In the genomic region with DNA sequence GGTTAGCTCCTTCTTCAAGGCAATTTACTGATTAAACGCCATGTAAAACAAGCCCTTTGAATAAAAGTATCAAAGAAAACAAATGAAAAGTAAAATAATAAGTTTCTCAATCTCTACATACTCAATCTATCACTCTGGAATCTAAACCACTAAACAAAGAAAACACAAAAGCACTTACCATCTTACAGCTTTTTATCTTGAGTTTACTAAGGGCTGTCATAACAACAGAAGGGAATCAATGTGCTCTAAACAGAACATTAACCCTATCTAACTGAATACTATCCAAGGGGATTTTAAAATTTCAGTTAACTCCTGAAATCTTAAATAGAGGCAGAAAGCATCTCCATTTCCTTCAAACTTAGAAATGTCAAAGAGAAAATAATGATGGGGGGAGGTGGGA, we compare ENCODE assay signal across 16 cellular contexts. TPM values are rescaled to one million over a fixed set of nuclear protein-coding genes. Genes with fewer than 3 reads are reported as not detected.
A peak's percentile ranks its signal among the peaks of the same experiment; 100 is the strongest.
DNase-seq lines count a peak whose midpoint lies in the region; ATAC-seq and TF ChIP-seq lines count a peak whose summit lies in the region.
"Had no signal": no experiment of that assay in that cellular context is flagged by ENCODE, and none has a peak within 500 bp of the region (broad histone marks: within the 10 kb centered on the region; RNA-seq: fewer than 3 reads in every experiment).

No MANE protein-coding gene starts in this region.

- peak overlapping the region; percentile 76 for H3K4me2 ChIP-seq in skeletal muscle satellite cell (ENCODE audit: low read length)

- no peaks in the 10 kb centered on the region for H3K27me3 ChIP-seq in RWPE2 (ENCODE audit: insufficient read depth, poor library complexity, severe bottlenecking)
- H3K27me3 ChIP-seq in skeletal muscle satellite cell (ENCODE audit: control insufficient read depth, insufficient read depth, low read length), result no peaks in the 10 kb centered on the region
- H3K27me3 ChIP-seq: pancreas had no signal

- peak overlapping the region; percentile 91 for H3K9ac ChIP-seq in skeletal muscle satellite cell (ENCODE audit: low read depth, low read length)

- no peaks in the 10 kb centered on the region for H3K9me3 Mint-ChIP-seq in activated naive CD8-positive, alpha-beta T cell (ENCODE audit: low read depth)
- H3K9me3 Mint-ChIP-seq in activated naive CD8-positive, alpha-beta T cell treated with anti-CD3 and anti-CD28 coated beads, Interleukin-2, amount 50 U/mL, for 24 hours, result no peaks in the 10 kb centered on the region
- no peaks in the 10 kb centered on the region for H3K9me3 Mint-ChIP-seq in endothelial cell (ENCODE audit: unreplicated experiment)
- H3K9me3 Mint-ChIP-seq: activated B cell treated with CpG ODN at 0.5 μM for 24 hours; CD8-positive, alpha-beta T cell had no signal

- TF ChIP-seq CTCF in RWPE2 (IDR thresholded peaks at IDR 0.05; ENCODE audit: poor library complexity, severe bottlenecking) (no peak), endothelial cell (IDR thresholded peaks at IDR 0.05; ENCODE audit: unreplicated experiment) (no peak)

- peak overlapping the region; percentile 4 for H3K4me3 ChIP-seq in RWPE2 (ENCODE audit: severe bottlenecking)
- peak overlapping the region; percentile 18 for H3K4me3 ChIP-seq in skeletal muscle satellite cell (ENCODE audit: low read length)
- H3K4me3 ChIP-seq: pancreas had no signal

- no peak for ATAC-seq in activated naive CD8-positive, alpha-beta T cell treated with anti-CD3 and anti-CD28 coated beads, Interleukin-2, amount 50 U/mL, for 24 hours
- no peak for ATAC-seq in RWPE2 (ENCODE audit: low read depth)
- ATAC-seq in GM21381 (IDR thresholded peaks at IDR 0.05; ENCODE audit: unreplicated experiment), result no peak
- ATAC-seq: CD8-positive, alpha-beta T cell; esophagus mucosa; left cardiac atrium; pancreas had no signal

- H3K27ac ChIP-seq in RWPE2 (ENCODE audit: poor library complexity, severe bottlenecking), result peak overlapping the region; percentile 93
- H3K27ac ChIP-seq: pancreas had no signal

- H3K36me3 ChIP-seq in RWPE2 (ENCODE audit: low read depth), result peaks cover 46% of the 10 kb centered on the region
- H3K36me3 ChIP-seq in skeletal muscle satellite cell (ENCODE audit: insufficient read depth, low read length), result no peaks in the 10 kb centered on the region
- H3K36me3 ChIP-seq: pancreas had no signal

- H3K9me3 ChIP-seq in RWPE2 (ENCODE audit: severe bottlenecking), result no peaks in the 10 kb centered on the region
- H3K9me3 ChIP-seq in skeletal muscle satellite cell (replicated peaks; ENCODE audit: low read length), result no peaks in the 10 kb centered on the region
- H3K9me3 ChIP-seq: pancreas had no signal

- DNase-seq in activated naive CD8-positive, alpha-beta T cell treated with anti-CD3 and anti-CD28 coated beads, Interleukin-2, amount 50 U/mL, for 24 hours, result no peak
- DNase-seq in RWPE2 (ENCODE audit: low spot score), result no peak
- DNase-seq in endothelial cell (ENCODE audit: low spot score), result no peak
- no peak for DNase-seq in hippocampal formation (lab: John Stamatoyannopoulos, UW)
- no peak for DNase-seq in COR-L47 (lab: John Stamatoyannopoulos, UW)
- DNase-seq: activated B cell treated with CpG ODN at 0.5 μM for 24 hours; amniotic stem cell; CD8-positive, alpha-beta T cell; left cardiac atrium; OCI-M1; pancreas; trophoblast cell had no signal

- no peaks in the 10 kb centered on the region for H3K36me3 Mint-ChIP-seq in activated naive CD8-positive, alpha-beta T cell
- H3K36me3 Mint-ChIP-seq in activated naive CD8-positive, alpha-beta T cell treated with anti-CD3 and anti-CD28 coated beads, Interleukin-2, amount 50 U/mL, for 24 hours (ENCODE audit: low read depth), result peaks cover 5% of the 10 kb centered on the region
- no peaks in the 10 kb centered on the region for H3K36me3 Mint-ChIP-seq in endothelial cell (ENCODE audit: low read depth, unreplicated experiment)

- H3K27ac Mint-ChIP-seq in activated naive CD8-positive, alpha-beta T cell, result no peak overlapping the region
- no peak overlapping the region for H3K27ac Mint-ChIP-seq in activated naive CD8-positive, alpha-beta T cell treated with anti-CD3 and anti-CD28 coated beads, Interleukin-2, amount 50 U/mL, for 24 hours
- H3K27ac Mint-ChIP-seq in endothelial cell (ENCODE audit: unreplicated experiment), result peak overlapping the region; percentile 32
- H3K27ac Mint-ChIP-seq: activated B cell treated with CpG ODN at 0.5 μM for 24 hours; CD8-positive, alpha-beta T cell had no signal

- H3K4me1 Mint-ChIP-seq in activated naive CD8-positive, alpha-beta T cell (ENCODE audit: low read depth), result peaks cover 27% of the 10 kb centered on the region
- H3K4me1 Mint-ChIP-seq in activated naive CD8-positive, alpha-beta T cell treated with anti-CD3 and anti-CD28 coated beads, Interleukin-2, amount 50 U/mL, for 24 hours, result peaks cover 27% of the 10 kb centered on the region
- peaks cover 10% of the 10 kb centered on the region for H3K4me1 Mint-ChIP-seq in endothelial cell (ENCODE audit: unreplicated experiment)

- H3K4me3 Mint-ChIP-seq in activated naive CD8-positive, alpha-beta T cell, result peak overlapping the region; percentile 30
- H3K4me3 Mint-ChIP-seq in activated naive CD8-positive, alpha-beta T cell treated with anti-CD3 and anti-CD28 coated beads, Interleukin-2, amount 50 U/mL, for 24 hours, result no peak overlapping the region
- H3K4me3 Mint-ChIP-seq in endothelial cell (ENCODE audit: unreplicated experiment), result no peak overlapping the region
- H3K4me3 Mint-ChIP-seq: activated B cell treated with CpG ODN at 0.5 μM for 24 hours had no signal

- H3K4me1 ChIP-seq in RWPE2 (ENCODE audit: insufficient read depth, poor library complexity, severe bottlenecking), result peaks cover 42% of the 10 kb centered on the region
- H3K4me1 ChIP-seq in skeletal muscle satellite cell (ENCODE audit: control insufficient read depth, insufficient read depth, low read length), result peaks cover 49% of the 10 kb centered on the region

- H3K27me3 Mint-ChIP-seq in activated naive CD8-positive, alpha-beta T cell, result no peaks in the 10 kb centered on the region
- no peaks in the 10 kb centered on the region for H3K27me3 Mint-ChIP-seq in activated naive CD8-positive, alpha-beta T cell treated with anti-CD3 and anti-CD28 coated beads, Interleukin-2, amount 50 U/mL, for 24 hours
- H3K27me3 Mint-ChIP-seq in endothelial cell (ENCODE audit: unreplicated experiment), result no peaks in the 10 kb centered on the region
- H3K27me3 Mint-ChIP-seq: activated B cell treated with CpG ODN at 0.5 μM for 24 hours had no signal

RNA-seq across cellular contexts. Expression of a gene that starts 3.4 kb away (rescaled TPM):
- 44.3 TPM for total RNA-seq in endothelial cell (ENCODE audit: unreplicated experiment)
- 21.6 and 35.2 TPM in 2 replicates for total RNA-seq in skeletal muscle satellite cell (2012; rRNA removed)

RNA-seq across cellular contexts. Expression of a gene that starts 4.0 kb away (rescaled TPM):
- 16.0 TPM for total RNA-seq in endothelial cell (ENCODE audit: unreplicated experiment)
- 8.5 and 115 TPM in 2 replicates for total RNA-seq in skeletal muscle satellite cell (2012; rRNA removed)

RNA-seq across cellular contexts. Expression of a gene that starts 44.9 kb away (rescaled TPM):
- total RNA-seq in endothelial cell (ENCODE audit: unreplicated experiment), result 24.8 TPM
- 16.6 and 27.6 TPM in 2 replicates for total RNA-seq in skeletal muscle satellite cell (2012; rRNA removed)

RNA-seq across cellular contexts. Expression of a gene that starts 58.2 kb away (rescaled TPM):
- 19.7 TPM for total RNA-seq in endothelial cell (ENCODE audit: unreplicated experiment)
- 15.5 and 18.0 TPM in 2 replicates for total RNA-seq in skeletal muscle satellite cell (2012; rRNA removed)
